In genomic region chr15:45402162-45402954, GRCh38 we compare ENCODE assay signal across 8 cellular contexts. TPM values are rescaled to one million over a fixed set of nuclear protein-coding genes. Genes with fewer than 3 reads are reported as not detected.
DNase-seq lines count a peak whose midpoint lies in the region; ATAC-seq and TF ChIP-seq lines count a peak whose summit lies in the region.

No MANE protein-coding gene starts in this region.

- no peaks in the 10 kb centered on the region for H3K9me3 ChIP-seq in BLaER1 treated with 17β-estradiol and CSF1 and Interleukin-3, amounts not matched to agents 10 nM and 100 nM (replicated peaks in 1 of 11)

- peaks cover 26 to 41% (median 32%) of the 10 kb centered on the region in 10 experiments for H3K4me1 ChIP-seq in BLaER1 treated with 17β-estradiol and CSF1 and Interleukin-3, amounts not matched to agents 10 nM and 100 nM

- H3K36me3 ChIP-seq in BLaER1 treated with 17β-estradiol and CSF1 and Interleukin-3, amounts not matched to agents 10 nM and 100 nM: peaks cover 23 to 32% (median 25%) of the 10 kb centered on the region in 11 experiments

- H3K9ac ChIP-seq in BLaER1 treated with 17β-estradiol and CSF1 and Interleukin-3, amounts not matched to agents 10 nM and 100 nM: peak overlapping the region; percentile 91 to 98 (median 96)

- peaks cover 26% of the 10 kb centered on the region for H3K36me3 Mint-ChIP-seq in activated CD4-positive, alpha-beta T cell treated with anti-CD3 and anti-CD28 coated beads, Interleukin-2, amount 10 ng/mL, durations not matched to agents 24 days and 14 days (ENCODE audit: low read depth)

- TF ChIP-seq CTCF in coronary artery (IDR thresholded peaks at IDR 0.05): no peak

- peaks cover 24 to 39% (median 29%) of the 10 kb centered on the region in 11 experiments; a peak in 21 of 22 replicates for H4K20me1 ChIP-seq in BLaER1 treated with 17β-estradiol and CSF1 and Interleukin-3, amounts not matched to agents 10 nM and 100 nM

- no peaks in the 10 kb centered on the region for H3K9me3 Mint-ChIP-seq in activated CD4-positive, alpha-beta T cell treated with anti-CD3 and anti-CD28 coated beads, Interleukin-2, amount 10 ng/mL, durations not matched to agents 24 days and 14 days

- H3K4me2 ChIP-seq in BLaER1 treated with 17β-estradiol and CSF1 and Interleukin-3, amounts not matched to agents 10 nM and 100 nM: peak overlapping the region; percentile 83 to 97 (median 94)

- H3K27ac Mint-ChIP-seq in activated CD4-positive, alpha-beta T cell treated with anti-CD3 and anti-CD28 coated beads, Interleukin-2, amount 10 ng/mL, durations not matched to agents 24 days and 14 days: peak overlapping the region; percentile 87

- H3K27me3 ChIP-seq in BLaER1 treated with 17β-estradiol and CSF1 and Interleukin-3, amounts not matched to agents 10 nM and 100 nM: no peaks in the 10 kb centered on the region

- intact Hi-C loops in activated CD4-positive, alpha-beta T cell treated with anti-CD3 and anti-CD28 coated beads, Interleukin-2, amount 10 ng/mL, durations not matched to agents 24 days and 14 days (cut with micrococcal nuclease): loop anchor here (1.0 to 10.0 kb wide), 5 partner anchors 52 to 678 kb away; partner anchors contain the start of gene BLOC1S6
- intact Hi-C loops in left colon (cut with DNase I, micrococcal nuclease): no loop called here

- H3K4me3 Mint-ChIP-seq in activated CD4-positive, alpha-beta T cell treated with anti-CD3 and anti-CD28 coated beads, Interleukin-2, amount 10 ng/mL, durations not matched to agents 24 days and 14 days: peak overlapping the region; percentile 90

- ATAC-seq in GM19328 (IDR thresholded peaks at IDR 0.05; ENCODE audit: unreplicated experiment): peak; percentile 86
- peak; percentile 72 for ATAC-seq in HG03469 (IDR thresholded peaks at IDR 0.05; ENCODE audit: unreplicated experiment)
- peak; percentile 87 for ATAC-seq in left colon

- peaks cover 5% of the 10 kb centered on the region for H3K27me3 Mint-ChIP-seq in activated CD4-positive, alpha-beta T cell treated with anti-CD3 and anti-CD28 coated beads, Interleukin-2, amount 10 ng/mL, durations not matched to agents 24 days and 14 days

- H3K27ac ChIP-seq in BLaER1 treated with 17β-estradiol and CSF1 and Interleukin-3, amounts not matched to agents 10 nM and 100 nM: peak overlapping the region; percentile 89 to 97 (median 95)
- H3K27ac ChIP-seq in coronary artery: peak overlapping the region; percentile 71 to 92

- H3K4me3 ChIP-seq in BLaER1 treated with 17β-estradiol and CSF1 and Interleukin-3, amounts not matched to agents 10 nM and 100 nM: peak overlapping the region; percentile 85 to 100 (median 95)
- H3K4me3 ChIP-seq in coronary artery: peak overlapping the region; percentile 97

- peak; percentile 96 to 99 for DNase-seq in NCI-H526 (lab: John Stamatoyannopoulos, UW)
- DNase-seq in activated CD4-positive, alpha-beta T cell treated with anti-CD3 and anti-CD28 coated beads, Interleukin-2, amount 10 ng/mL, durations not matched to agents 24 days and 14 days: peak; percentile 98
- peak; percentile 97 for DNase-seq in coronary artery (ENCODE audit: low spot score)
- peak; percentile 95 to 99 for DNase-seq in left colon
- peak; percentile 83 to 95 for DNase-seq in stimulated activated CD4-positive, alpha-beta T cell treated with anti-CD3 and anti-CD28 coated beads, Interleukin-1b, Interleukin-23, amount 100 ng/mL, for 4 hours (ENCODE audit: low read depth in 2 of 2)

- H3K4me1 Mint-ChIP-seq in activated CD4-positive, alpha-beta T cell treated with anti-CD3 and anti-CD28 coated beads, Interleukin-2, amount 10 ng/mL, durations not matched to agents 24 days and 14 days: peaks cover 26% of the 10 kb centered on the region

RNA-seq across cellular contexts. Expression of gene GATM, which starts 24.0 kb away (rescaled TPM):
- 0.65 and 1.0 TPM in 2 replicates for total RNA-seq in activated CD4-positive, alpha-beta T cell treated with anti-CD3 and anti-CD28 coated beads, Interleukin-2, amount 10 ng/mL, durations not matched to agents 24 days and 14 days
- 10 to 100 TPM in 1 of 2 donors, 1 to 10 TPM in 1; 3.5 to 12.0 TPM for total RNA-seq in left colon

Comparison
In these comparisons a context has a peak if more than half of its experiments do, and no peak if none do; other contexts are left out.
1. Peak in every context shown above with its lines: DNase-seq, ATAC-seq, H3K4me3 ChIP-seq and H3K27ac ChIP-seq.